14 cellular contexts compared by ENCODE assay signal in the genomic region with DNA sequence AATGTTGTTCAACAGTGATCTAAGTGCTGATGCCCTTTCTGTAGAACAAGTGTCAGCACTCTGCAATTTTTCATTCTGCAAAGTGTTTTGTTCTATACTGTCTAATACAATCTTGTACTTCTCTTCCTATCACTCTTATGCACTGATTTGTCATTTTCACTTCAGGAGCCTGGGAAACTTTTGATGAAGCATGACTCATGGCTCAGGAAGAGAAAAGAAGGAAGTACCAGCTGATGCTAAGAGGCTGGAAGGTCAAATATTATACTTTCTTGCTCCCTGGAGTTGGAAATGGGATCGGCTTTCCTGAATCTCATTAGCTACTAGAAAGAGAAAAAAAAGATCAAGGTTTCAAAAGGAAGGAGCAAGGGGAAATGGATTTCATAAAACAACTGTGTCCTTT. TPM values are rescaled to one million over a fixed set of nuclear protein-coding genes. Genes with fewer than 3 reads are reported as not detected.
DNase-seq lines count a peak whose midpoint lies in the region; TF ChIP-seq lines count a peak whose summit lies in the region.
"Had no signal": no experiment of that assay in that cellular context is flagged by ENCODE, and none has a peak within 500 bp of the region (broad histone marks: within the 10 kb centered on the region; RNA-seq: fewer than 3 reads in every experiment).

No MANE protein-coding gene starts in this region.

- peak; percentile 16 for DNase-seq in AG10803 (ENCODE audit: low read depth)
- peak; percentile 69 for DNase-seq in M059J (ENCODE audit: low read depth)
- peak; percentile 39 for DNase-seq in mammary epithelial cell
- DNase-seq in glomerular endothelial cell (ENCODE audit: extremely low read depth, low read depth, low spot score), result peak; percentile 55
- no peak for DNase-seq in trophoblast cell
- no peak for DNase-seq in osteoblast (ENCODE audit: insufficient read length, low spot score, missing footprints)
- DNase-seq in GM10266 (ENCODE audit: extremely low spot score), result no peak
- DNase-seq in MM.1S, result no peak
- DNase-seq: activated CD4-positive, alpha-beta memory T cell treated with anti-CD3 and anti-CD28 coated beads for 36 hours; hippocampal formation; NCI-H1417 treated with DMSO at 0.1 percent for 48 hours; NCI-H446; SJCRH30 had no signal

- no peaks in the 10 kb centered on the region for H3K4me1 ChIP-seq in mammary epithelial cell (ENCODE audit: insufficient read depth, low read length)
- peaks cover 0 to 4% of the 10 kb centered on the region in 2 experiments for H3K4me1 ChIP-seq in trophoblast cell (ENCODE audit: control insufficient read depth in 1 of 2, insufficient read depth in 2 of 2, low read length in 2 of 2)
- H3K4me1 ChIP-seq in osteoblast (ENCODE audit: insufficient read depth, low read length), result peaks cover 8% of the 10 kb centered on the region
- H3K4me1 ChIP-seq in MM.1S (ENCODE audit: low read length), result no peaks in the 10 kb centered on the region
- H3K4me1 ChIP-seq: SJCRH30 had no signal

- H4K20me1 ChIP-seq in mammary epithelial cell (ENCODE audit: insufficient read depth, low read length), result no peaks in the 10 kb centered on the region
- no peaks in the 10 kb centered on the region for H4K20me1 ChIP-seq in osteoblast (ENCODE audit: insufficient read depth, low read length)
- no peaks in the 10 kb centered on the region for H4K20me1 ChIP-seq in MM.1S (ENCODE audit: insufficient read depth, low read length)

- H3K79me1 ChIP-seq in trophoblast cell (ENCODE audit: low read length), result no peaks in the 10 kb centered on the region

- H4K8ac ChIP-seq in trophoblast cell (ENCODE audit: low read depth, low read length), result no peak overlapping the region

- H3K79me2 ChIP-seq in mammary epithelial cell (ENCODE audit: insufficient read depth, low read length), result no peaks in the 10 kb centered on the region
- no peaks in the 10 kb centered on the region for H3K79me2 ChIP-seq in trophoblast cell (ENCODE audit: control insufficient read depth, insufficient read depth, low read length, poor library complexity)
- H3K79me2 ChIP-seq in osteoblast (ENCODE audit: insufficient read depth, low read length), result peaks cover 8% of the 10 kb centered on the region
- no peaks in the 10 kb centered on the region for H3K79me2 ChIP-seq in MM.1S (ENCODE audit: low read length)

- H3K4me3 ChIP-seq in AG10803 (ENCODE audit: low read length), result no peak overlapping the region
- H3K4me3 ChIP-seq in mammary epithelial cell (replicated peaks in 1 of 3; ENCODE audit: insufficient read depth in 1 of 3, low read depth in 2 of 3, low read length in 3 of 3), result no peak overlapping the region
- no peak overlapping the region for H3K4me3 ChIP-seq in trophoblast cell (ENCODE audit: low read depth, low read length)
- H3K4me3 ChIP-seq in osteoblast (ENCODE audit: insufficient read depth, low read length), result no peak overlapping the region
- no peak overlapping the region for H3K4me3 ChIP-seq in MM.1S (ENCODE audit: low read length)
- H3K4me3 ChIP-seq: SJCRH30 had no signal

- H3K27me3 ChIP-seq in mammary epithelial cell (ENCODE audit: insufficient read depth, low read length) (no peaks in the 10 kb centered on the region), trophoblast cell (ENCODE audit: insufficient read depth, low read length) (no peaks in the 10 kb centered on the region), osteoblast (ENCODE audit: insufficient read depth, low read length) (no peaks in the 10 kb centered on the region), MM.1S (replicated peaks; ENCODE audit: insufficient read depth, low read length) (no peaks in the 10 kb centered on the region)

- H4K12ac ChIP-seq in trophoblast cell (ENCODE audit: low read depth, low read length), result no peak overlapping the region

- H2BK120ac ChIP-seq in trophoblast cell (ENCODE audit: insufficient read depth, low read length, poor library complexity), result no peak overlapping the region

- intact Hi-C loops in mammary epithelial cell (cut with micrococcal nuclease), result loop anchor here (5.0 kb wide), 1 partner anchor 144 kb away; no protein-coding TSS in a partner anchor

- H2BK5ac ChIP-seq in trophoblast cell (ENCODE audit: low read depth, low read length, poor library complexity), result no peak overlapping the region

- H3K4me2 ChIP-seq in mammary epithelial cell (ENCODE audit: insufficient read depth, low read depth, low read length) (no peak overlapping the region), trophoblast cell (ENCODE audit: low read length) (no peak overlapping the region), osteoblast (ENCODE audit: insufficient read depth, low read length) (no peak overlapping the region), MM.1S (ENCODE audit: low read depth, low read length) (no peak overlapping the region)
- H3K4me2 ChIP-seq: KMS-11 had no signal

- H3K4ac ChIP-seq in trophoblast cell (ENCODE audit: low read depth, low read length), result no peak overlapping the region

- no peak for TF ChIP-seq CTCF in AG10803 (conservative IDR thresholded peaks at IDR 0.05; ENCODE audit: low read length)
- no peak for TF ChIP-seq CTCF in mammary epithelial cell (conservative IDR thresholded peaks at IDR 0.05 in 1 of 2, IDR thresholded peaks at IDR 0.05 in 1 of 2; ENCODE audit: extremely low read depth in 1 of 2, insufficient read depth in 1 of 2, low read depth in 1 of 2, low read length in 2 of 2)
- no peak for TF ChIP-seq CTCF in osteoblast (IDR thresholded peaks at IDR 0.05; ENCODE audit: extremely low read depth, low read depth, low read length)
- no peak for TF ChIP-seq CTCF in GM10266 (IDR thresholded peaks at IDR 0.05; ENCODE audit: control insufficient read depth, insufficient read depth, low read depth, missing control alignments)
- no peak for TF ChIP-seq CTCF in MM.1S (IDR thresholded peaks at IDR 0.05; ENCODE audit: low read length)

- no peak overlapping the region for H4K91ac ChIP-seq in trophoblast cell (ENCODE audit: low read depth, low read length)

- CTCF ChIA-PET in mammary epithelial cell (lab: Charles Lee; ENCODE audit: low non-redundant PET), result no interaction called here

- no peak overlapping the region for H2AK5ac ChIP-seq in trophoblast cell (ENCODE audit: low read length)

- H3K23ac ChIP-seq in trophoblast cell (ENCODE audit: low read length), result no peak overlapping the region

- no TSS peak for BruUV-seq in mammary epithelial cell (replicated peaks; lab: Mats Ljungman, UMichigan)

- 50% methylated on average over 1 of the region's 1 CpG for WGBS in mammary epithelial cell (ENCODE audit: low coverage, missing lambda C conversion rate)
- WGBS in trophoblast cell (ENCODE audit: extremely low coverage, insufficient coverage, insufficient read length), result no CpG with 5 or more reads among the region's 1 CpG

- H2BK12ac ChIP-seq in trophoblast cell (ENCODE audit: low read length), result no peak overlapping the region

- H3K36me3 ChIP-seq in mammary epithelial cell (ENCODE audit: insufficient read depth, low read length) (no peaks in the 10 kb centered on the region), trophoblast cell (ENCODE audit: control insufficient read depth in 1 of 2, insufficient read depth in 2 of 2, low read length in 2 of 2) (no peaks in the 10 kb centered on the region), osteoblast (ENCODE audit: insufficient read depth, low read length) (peaks cover 5% of the 10 kb centered on the region), MM.1S (replicated peaks; ENCODE audit: insufficient read depth, low read length) (no peaks in the 10 kb centered on the region)
- H3K36me3 ChIP-seq: SJCRH30 had no signal

- H3K9ac ChIP-seq in mammary epithelial cell (ENCODE audit: insufficient read depth, low read length) (no peak overlapping the region), trophoblast cell (ENCODE audit: low read length) (no peak overlapping the region), MM.1S (ENCODE audit: low read length) (no peak overlapping the region)
- H3K9ac ChIP-seq: KMS-11 had no signal

- dilution Hi-C loops in mammary epithelial cell (cut with HindIII; ENCODE audit: low sequenced_read_pairs), result no loop called here

- H2AFZ ChIP-seq in mammary epithelial cell (ENCODE audit: low read depth, low read length) (no peak overlapping the region), trophoblast cell (ENCODE audit: insufficient read depth, low read length, poor library complexity) (no peak overlapping the region), osteoblast (ENCODE audit: low read length) (no peak overlapping the region), MM.1S (ENCODE audit: low read length) (no peak overlapping the region)

- in situ Hi-C loops in mammary epithelial cell (cut with MboI; ENCODE audit: low sequenced_read_pairs in 2 of 2), result no loop called here

- no peak overlapping the region for H3K27ac ChIP-seq in mammary epithelial cell (ENCODE audit: insufficient read depth, low read depth, low read length)
- H3K27ac ChIP-seq in trophoblast cell (ENCODE audit: low read depth, low read length), result no peak overlapping the region
- H3K27ac ChIP-seq in osteoblast (ENCODE audit: low read depth, low read length), result no peak overlapping the region
- H3K27ac ChIP-seq in MM.1S (ENCODE audit: low read length), result no peak overlapping the region
- H3K27ac ChIP-seq: KMS-11, SJCRH30 had no signal

- no peak overlapping the region for H3K14ac ChIP-seq in trophoblast cell (ENCODE audit: low read length)

- no peaks in the 10 kb centered on the region for H3K9me2 ChIP-seq in MM.1S (replicated peaks; ENCODE audit: insufficient read depth, low read length)

- no peak overlapping the region for H3K18ac ChIP-seq in trophoblast cell (ENCODE audit: low read length)

- H3K9me3 ChIP-seq in mammary epithelial cell (replicated peaks; ENCODE audit: insufficient read depth, low read length), result no peaks in the 10 kb centered on the region
- H3K9me3 ChIP-seq in trophoblast cell (ENCODE audit: insufficient read depth, low read depth, low read length), result no peaks in the 10 kb centered on the region
- no peaks in the 10 kb centered on the region for H3K9me3 ChIP-seq in osteoblast (ENCODE audit: low read depth, low read length)
- no peaks in the 10 kb centered on the region for H3K9me3 ChIP-seq in MM.1S (replicated peaks; ENCODE audit: insufficient read depth, low read length)
- H3K9me3 ChIP-seq: SJCRH30 had no signal

- H3F3A ChIP-seq in MM.1S (ENCODE audit: insufficient read depth, low read length), result no peaks in the 10 kb centered on the region

RNA-seq across cellular contexts. Expression of gene DGKI, which starts 45.8 kb away (rescaled TPM):
- 0.12 and 1.1 TPM in 2 replicates for total RNA-seq in M059J (2014; rRNA removed; shearing (Covaris generic))
- 1 to 10 TPM in 1 of 2 donors, under 1 TPM in 1; 0.35 to 1.5 TPM for total RNA-seq in mammary epithelial cell
- polyA plus RNA-seq in mammary epithelial cell, result 0.03 TPM
- not detected for polyA minus RNA-seq in mammary epithelial cell
- 1.4 and 6.2 TPM in 2 replicates for total RNA-seq in glomerular endothelial cell
- polyA plus RNA-seq in trophoblast cell (2013), result 0.99 and 1.2 TPM in 2 replicates
- total RNA-seq in osteoblast, result 19.2 and 23.3 TPM in 2 replicates
- total RNA-seq: SJCRH30 had no signal

Comparison
In these comparisons a context has a peak if more than half of its experiments do, and no peak if none do; other contexts are left out.
1. DNase-seq: peak in AG10803 (single experiment), M059J (single experiment), mammary epithelial cell (single experiment) and glomerular endothelial cell (single experiment); none in trophoblast cell (0 of 2), osteoblast (single experiment), GM10266 (single experiment) and MM.1S (single experiment).